ENCODE assay signal across 8 cellular contexts in genomic region chrX:47561653-47562151, GRCh38. TPM values are rescaled to one million over a fixed set of nuclear protein-coding genes. Genes with fewer than 3 reads are reported as not detected.
DNase-seq lines count a peak whose midpoint lies in the region; ATAC-seq and TF ChIP-seq lines count a peak whose summit lies in the region.

No MANE protein-coding gene starts in this region.

- peak overlapping the region; percentile 89 for H3K4me3 Mint-ChIP-seq in activated CD4-positive, alpha-beta T cell treated with anti-CD3 and anti-CD28 coated beads for 36 hours

- peak overlapping the region; percentile 87 for H3K9ac ChIP-seq in adipocyte (ENCODE audit: low read length)

- H3K9me3 ChIP-seq in adipocyte (ENCODE audit: control insufficient read depth, low read length): no peaks in the 10 kb centered on the region
- no peaks in the 10 kb centered on the region for H3K9me3 ChIP-seq in suprapubic skin

- peak overlapping the region; percentile 97 for H3K27ac ChIP-seq in suprapubic skin

- peak overlapping the region; percentile 92 for H3K4me3 ChIP-seq in adipocyte (ENCODE audit: low read length)
- peak overlapping the region; percentile 65 for H3K4me3 ChIP-seq in kidney epithelial cell (ENCODE audit: low read depth, low read length)
- peak overlapping the region; percentile 64 for H3K4me3 ChIP-seq in suprapubic skin

- peaks cover 3% of the 10 kb centered on the region for H3K4me1 ChIP-seq in adipocyte (ENCODE audit: control insufficient read depth, insufficient read depth, low read length)
- H3K4me1 ChIP-seq in suprapubic skin: peaks cover 12% of the 10 kb centered on the region

- no peaks in the 10 kb centered on the region for H3K9me3 Mint-ChIP-seq in activated CD4-positive, alpha-beta T cell treated with anti-CD3 and anti-CD28 coated beads for 36 hours (ENCODE audit: low read depth)

- no peak for TF ChIP-seq EP300 in suprapubic skin (IDR thresholded peaks at IDR 0.05)

- TF ChIP-seq CTCF in kidney epithelial cell (IDR thresholded peaks at IDR 0.05; ENCODE audit: insufficient read depth, low read length, poor library complexity, severe bottlenecking) (no peak), suprapubic skin (IDR thresholded peaks at IDR 0.05) (no peak)

- CTCF ChIA-PET in activated CD4-positive, alpha-beta T cell treated with anti-CD3 and anti-CD28 coated beads for 36 hours (lab: Charles Lee): interaction anchor here (0.7 kb wide), 1 partner anchor 190 kb away, joined by 4 read pairs; no protein-coding TSS in a partner anchor

- POLR2A ChIA-PET in activated CD4-positive, alpha-beta T cell treated with anti-CD3 and anti-CD28 coated beads for 36 hours (lab: Charles Lee): interaction anchor here (0.7 kb wide), 1 partner anchor 78 kb away, joined by 5 read pairs; no protein-coding TSS in a partner anchor

- H3K36me3 ChIP-seq in adipocyte (ENCODE audit: control insufficient read depth, insufficient read depth, low read length, severe bottlenecking) (peaks cover 23% of the 10 kb centered on the region), kidney epithelial cell (ENCODE audit: control insufficient read depth, insufficient read depth, low read length) (no peaks in the 10 kb centered on the region), suprapubic skin (peaks cover 30% of the 10 kb centered on the region)

- H3K4me1 Mint-ChIP-seq in activated CD4-positive, alpha-beta T cell treated with anti-CD3 and anti-CD28 coated beads for 36 hours: peaks cover 34% of the 10 kb centered on the region

- peaks cover 3% of the 10 kb centered on the region for H3K27me3 ChIP-seq in adipocyte (replicated peaks; ENCODE audit: control insufficient read depth, insufficient read depth, low read length)
- H3K27me3 ChIP-seq in kidney epithelial cell (ENCODE audit: control insufficient read depth, insufficient read depth, low read length): no peaks in the 10 kb centered on the region
- no peaks in the 10 kb centered on the region for H3K27me3 ChIP-seq in suprapubic skin

- H3K27me3 Mint-ChIP-seq in activated CD4-positive, alpha-beta T cell treated with anti-CD3 and anti-CD28 coated beads for 36 hours: no peaks in the 10 kb centered on the region

- no peak for ATAC-seq in activated CD4-positive, alpha-beta T cell treated with anti-CD3 and anti-CD28 coated beads for 36 hours
- ATAC-seq in HG02588 (IDR thresholded peaks at IDR 0.05; ENCODE audit: unreplicated experiment): no peak

- no peak for TF ChIP-seq POLR2A in suprapubic skin (IDR thresholded peaks at IDR 0.05)

- 43% methylated on average over 10 of the region's 10 CpGs for WGBS in suprapubic skin

- no peak for DNase-seq in activated CD4-positive, alpha-beta T cell treated with anti-CD3 and anti-CD28 coated beads for 36 hours
- DNase-seq in activated CD4-positive, alpha-beta T cell treated with anti-CD3 and anti-CD28 coated beads for 48 hours: no peak
- DNase-seq in adipocyte (ENCODE audit: low read depth) (no peak), kidney epithelial cell (ENCODE audit: low read depth) (no peak), suprapubic skin (ENCODE audit: low spot score in 2 of 2) (no peak), NCI-H2227 (lab: John Stamatoyannopoulos, UW; ENCODE audit: unreplicated experiment) (no peak), NCI-H446 treated with DMSO at 0.1 percent for 48 hours (lab: John Stamatoyannopoulos, UW) (no peak)

- H3K36me3 Mint-ChIP-seq in activated CD4-positive, alpha-beta T cell treated with anti-CD3 and anti-CD28 coated beads for 36 hours (ENCODE audit: low read depth): peaks cover 26% of the 10 kb centered on the region

- H3K27ac Mint-ChIP-seq in activated CD4-positive, alpha-beta T cell treated with anti-CD3 and anti-CD28 coated beads for 36 hours: peak overlapping the region; percentile 85

- intact Hi-C loops in activated CD4-positive, alpha-beta T cell treated with anti-CD3 and anti-CD28 coated beads for 36 hours (cut with DNase I, micrococcal nuclease): loop anchor here (1.0 to 5.0 kb wide), 15 partner anchors 21 to 977 kb away; partner anchors contain the start of genes ELK1 (in 2 of the 2), TIMP1 (in 2 of the 2), CDK16 (in 1 of the 2) and CFP (in 1 of the 2)

RNA-seq across cellular contexts. Expression of gene ARAF, which starts 0.7 kb away (rescaled TPM):
- total RNA-seq in activated CD4-positive, alpha-beta T cell treated with anti-CD3 and anti-CD28 coated beads for 36 hours: 10 to 100 TPM; 58.8 to 59.2 TPM
- 30.2 and 41.2 TPM in 2 replicates for total RNA-seq in kidney epithelial cell
- total RNA-seq in suprapubic skin: 10 to 100 TPM; 32.4 to 60.0 (median 42.2) TPM

RNA-seq across cellular contexts. Expression of gene TIMP1, which starts 20.5 kb away (rescaled TPM):
- total RNA-seq in activated CD4-positive, alpha-beta T cell treated with anti-CD3 and anti-CD28 coated beads for 36 hours: 10 to 100 TPM; 40.3 to 48.4 TPM
- total RNA-seq in kidney epithelial cell (118 and 148 TPM in 2 replicates), suprapubic skin (10 to 100 TPM; 37.7 to 94.2 (median 69.2) TPM)

RNA-seq across cellular contexts. Expression of gene SYN1, which starts 58.0 kb away (rescaled TPM):
- under 1 TPM; 0.82 to 0.98 TPM for total RNA-seq in activated CD4-positive, alpha-beta T cell treated with anti-CD3 and anti-CD28 coated beads for 36 hours
- total RNA-seq in kidney epithelial cell: 0.62 and 1.9 TPM in 2 replicates
- total RNA-seq in suprapubic skin: 1 to 10 TPM in 1 of 4 donors, under 1 TPM in 2, not detected in 1; 0.34 to 2.2 (median 0.89) TPM
